Comparison of ENCODE assay signal across 28 cellular contexts in genomic region chr1:41350055-41350378, GRCh38. TPM values are rescaled to one million over a fixed set of nuclear protein-coding genes. Genes with fewer than 3 reads are reported as not detected.
"Had no signal": no experiment of that assay in that cellular context is flagged by ENCODE, and none has a peak within 500 bp of the region (broad histone marks: within the 10 kb centered on the region; RNA-seq: fewer than 3 reads in every experiment).

No MANE protein-coding gene starts in this region.

- H3K27ac Mint-ChIP-seq: activated CD4-positive, alpha-beta memory T cell treated with anti-CD3 and anti-CD28 coated beads for 36 hours; activated CD4-positive, alpha-beta T cell treated with anti-CD3 and anti-CD28 coated beads, Interleukin-2, amount 10 ng/mL, durations not matched to agents 24 days and 14 days; activated T-helper 1 cell treated with anti-CD3 and anti-CD28 coated beads, Interleukin-12 subunit alpha, Interleukin-12 subunit beta, Interleukin-2, Interleukin-4 antibody, amounts not matched to agents 30 ng/mL and 10 ng/mL and 1 ng/mL, durations not matched to agents 14 hours and 24 hours and 36 hours; naive thymus-derived CD4-positive, alpha-beta T cell; stimulated activated effector memory CD8-positive, alpha-beta T cell treated with anti-CD3 and anti-CD28 coated beads, Interleukin-12 subunit alpha, Interleukin-12 subunit beta, amount 100 ng/mL, for 72 hours; stimulated activated naive CD8-positive, alpha-beta T cell treated with anti-CD3 and anti-CD28 coated beads, Interleukin-15, Interleukin-2, amounts not matched to agents 100 ng/mL and 50 ng/mL, for 24 hours; T-helper 1 cell treated with Interleukin-12 subunit alpha and Interleukin-12 subunit beta and Interleukin-4 antibody, amounts not matched to agents 30 μg/mL and 1 μg/mL, for 36 hours had no signal

- DNase-seq: activated CD4-positive, alpha-beta memory T cell treated with anti-CD3 and anti-CD28 coated beads for 36 hours; activated CD4-positive, alpha-beta T cell treated with anti-CD3 and anti-CD28 coated beads, Interleukin-2, amount 10 ng/mL, durations not matched to agents 24 days and 14 days; activated CD4-positive, CD25-positive, alpha-beta regulatory T cell treated with anti-CD3 and anti-CD28 coated beads, Interleukin-2, amount 50 U/mL, for 72 hours; activated gamma-delta T cell treated with Interleukin-2 at 50 U/mL for 16 hours; activated naive CD4-positive, alpha-beta T cell treated with anti-CD3 and anti-CD28 coated beads, Interleukin-2, amount 50 U/mL, for 16 hours; activated T-cell treated with anti-CD3 and anti-CD28 coated beads for 4 hours; amniotic stem cell; brain microvascular endothelial cell; left cardiac atrium; midbrain; naive thymus-derived CD4-positive, alpha-beta T cell; sigmoid colon; small intestine; stimulated activated CD4-positive, alpha-beta T cell treated with anti-CD3 and anti-CD28 coated beads, Interleukin-4, amount 100 ng/mL, for 24 hours; SW 1271; T1000; WERI-Rb-1 had no signal

- H3K4me2 ChIP-seq: hepatocyte had no signal

- H3K4me1 ChIP-seq: gastroesophageal sphincter, sigmoid colon, upper lobe of left lung had no signal

- H3K9me3 ChIP-seq: gastroesophageal sphincter, neutrophil, sigmoid colon, upper lobe of left lung had no signal

- H3K36me3 Mint-ChIP-seq: activated CD4-positive, alpha-beta memory T cell treated with anti-CD3 and anti-CD28 coated beads for 36 hours; naive thymus-derived CD4-positive, alpha-beta T cell; stimulated activated effector memory CD8-positive, alpha-beta T cell treated with anti-CD3 and anti-CD28 coated beads, Interleukin-12 subunit alpha, Interleukin-12 subunit beta, amount 100 ng/mL, for 72 hours had no signal

- H3K4me3 ChIP-seq: gastroesophageal sphincter, hepatocyte, sigmoid colon, upper lobe of left lung had no signal

- H2AFZ ChIP-seq: hepatocyte had no signal

- H3K9me3 Mint-ChIP-seq: activated CD4-positive, alpha-beta memory T cell treated with anti-CD3 and anti-CD28 coated beads for 36 hours; activated CD4-positive, alpha-beta T cell treated with anti-CD3 and anti-CD28 coated beads, Interleukin-2, amount 10 ng/mL, durations not matched to agents 24 days and 14 days; activated T-helper 1 cell treated with anti-CD3 and anti-CD28 coated beads, Interleukin-12 subunit alpha, Interleukin-12 subunit beta, Interleukin-2, Interleukin-4 antibody, amounts not matched to agents 30 ng/mL and 10 ng/mL and 1 ng/mL, durations not matched to agents 14 hours and 24 hours and 36 hours; stimulated activated effector memory CD8-positive, alpha-beta T cell treated with anti-CD3 and anti-CD28 coated beads, Interleukin-12 subunit alpha, Interleukin-12 subunit beta, amount 100 ng/mL, for 72 hours; stimulated activated naive CD8-positive, alpha-beta T cell treated with anti-CD3 and anti-CD28 coated beads, Interleukin-15, Interleukin-2, amounts not matched to agents 100 ng/mL and 50 ng/mL, for 24 hours; T-helper 1 cell treated with Interleukin-12 subunit alpha and Interleukin-12 subunit beta and Interleukin-4 antibody, amounts not matched to agents 30 μg/mL and 1 μg/mL, for 36 hours had no signal

- H3K27me3 ChIP-seq: gastroesophageal sphincter, hepatocyte, sigmoid colon, upper lobe of left lung had no signal

- H3K4me1 Mint-ChIP-seq: activated CD4-positive, alpha-beta T cell treated with anti-CD3 and anti-CD28 coated beads, Interleukin-2, amount 10 ng/mL, durations not matched to agents 24 days and 14 days; naive thymus-derived CD4-positive, alpha-beta T cell had no signal

- H3K4me3 Mint-ChIP-seq: activated CD4-positive, alpha-beta memory T cell treated with anti-CD3 and anti-CD28 coated beads for 36 hours; activated CD4-positive, alpha-beta T cell treated with anti-CD3 and anti-CD28 coated beads, Interleukin-2, amount 10 ng/mL, durations not matched to agents 24 days and 14 days; activated T-helper 1 cell treated with anti-CD3 and anti-CD28 coated beads, Interleukin-12 subunit alpha, Interleukin-12 subunit beta, Interleukin-2, Interleukin-4 antibody, amounts not matched to agents 30 ng/mL and 10 ng/mL and 1 ng/mL, durations not matched to agents 14 hours and 24 hours and 36 hours; naive thymus-derived CD4-positive, alpha-beta T cell; stimulated activated effector memory CD8-positive, alpha-beta T cell treated with anti-CD3 and anti-CD28 coated beads, Interleukin-12 subunit alpha, Interleukin-12 subunit beta, amount 100 ng/mL, for 72 hours; stimulated activated naive CD8-positive, alpha-beta T cell treated with anti-CD3 and anti-CD28 coated beads, Interleukin-15, Interleukin-2, amounts not matched to agents 100 ng/mL and 50 ng/mL, for 24 hours; T-helper 1 cell treated with Interleukin-12 subunit alpha and Interleukin-12 subunit beta and Interleukin-4 antibody, amounts not matched to agents 30 μg/mL and 1 μg/mL, for 36 hours had no signal

- ATAC-seq: gastroesophageal sphincter; left cardiac atrium; naive thymus-derived CD4-positive, alpha-beta T cell; stimulated activated effector memory CD8-positive, alpha-beta T cell treated with anti-CD3 and anti-CD28 coated beads, Interleukin-12 subunit alpha, Interleukin-12 subunit beta, amount 100 ng/mL, for 72 hours had no signal

- H3K36me3 ChIP-seq: brain microvascular endothelial cell, gastroesophageal sphincter, neutrophil, sigmoid colon, upper lobe of left lung, WERI-Rb-1 had no signal

- H3K27ac ChIP-seq: brain microvascular endothelial cell, gastroesophageal sphincter, hepatocyte, neutrophil, sigmoid colon, upper lobe of left lung, WERI-Rb-1 had no signal

- H3K79me2 ChIP-seq: hepatocyte had no signal

RNA-seq across cellular contexts. Expression of gene FOXO6, which starts 11.2 kb away (rescaled TPM):
- total RNA-seq: activated CD4-positive, alpha-beta T cell treated with anti-CD3 and anti-CD28 coated beads, Interleukin-2, amount 10 ng/mL, durations not matched to agents 24 days and 14 days; activated T-helper 1 cell treated with anti-CD3 and anti-CD28 coated beads, Interleukin-12 subunit alpha, Interleukin-12 subunit beta, Interleukin-2, Interleukin-4 antibody, amounts not matched to agents 30 ng/mL and 10 ng/mL and 1 ng/mL, durations not matched to agents 14 hours and 24 hours and 36 hours; fibroblast of villous mesenchyme; subcutaneous adipose tissue had no signal
- polyA plus RNA-seq: fibroblast of lung; naive thymus-derived CD4-positive, alpha-beta T cell had no signal
